ENCODE assay signal across 23 cellular contexts in genomic region chr21:32186843-32187242, GRCh38.
A peak's percentile ranks its signal among the peaks of the same experiment; 100 is the strongest.
DNase-seq lines count a peak whose midpoint lies in the region; ATAC-seq lines count a peak whose summit lies in the region.
"Had no signal": no experiment of that assay in that cellular context is flagged by ENCODE, and none has a peak within 500 bp of the region (broad histone marks: within the 10 kb centered on the region; RNA-seq: fewer than 3 reads in every experiment).

No MANE protein-coding gene starts in this region.

- ATAC-seq in Right ventricle myocardium inferior (peak; percentile 26), right cardiac atrium (no peak), GM19397 (IDR thresholded peaks at IDR 0.05; ENCODE audit: unreplicated experiment) (no peak)
- ATAC-seq: gastrocnemius medialis, mucosa of descending colon had no signal

- WGBS in right cardiac atrium = 47% methylated on average over 7 of the region's 7 CpGs

- no peaks in the 10 kb centered on the region for H3K27me3 ChIP-seq in right cardiac atrium (ENCODE audit: control insufficient read depth, insufficient read depth)
- H3K27me3 ChIP-seq: breast epithelium, colonic mucosa, gastrocnemius medialis had no signal

- H3K27ac ChIP-seq in right cardiac atrium (ENCODE audit: low read length) = no peak overlapping the region
- H3K27ac ChIP-seq: breast epithelium, colonic mucosa, gastrocnemius medialis, KMS-11, prostate gland had no signal

- H3K4me3 ChIP-seq in right cardiac atrium (ENCODE audit: low read length) = no peak overlapping the region
- H3K4me3 ChIP-seq: breast epithelium, colonic mucosa, gastrocnemius medialis, mucosa of descending colon, prostate gland had no signal

- intact Hi-C loops in Right ventricle myocardium inferior (cut with DNase I) (no loop called here), right cardiac atrium (cut with DNase I) (no loop called here)

- H3K9me3 ChIP-seq in right cardiac atrium (ENCODE audit: control insufficient read depth, low read length) = no peaks in the 10 kb centered on the region
- H3K9me3 ChIP-seq: breast epithelium, colonic mucosa, gastrocnemius medialis, mucosa of descending colon, prostate gland had no signal

- no peak for DNase-seq in Right ventricle myocardium inferior (ENCODE audit: missing footprints)
- no peak for DNase-seq in right cardiac atrium
- peak; percentile 28 to 80 for DNase-seq in NCI-H446 (lab: John Stamatoyannopoulos, UW)
- peak; percentile 36 for DNase-seq in ecto neural progenitor cell (ENCODE audit: low spot score)
- DNase-seq in retina = peak; percentile 76
- no peak for DNase-seq in AG08396 (ENCODE audit: low spot score)
- DNase-seq in NCI-H2107 treated with DMSO at 0.1 percent for 48 hours (lab: John Stamatoyannopoulos, UW; ENCODE audit: unreplicated experiment) = no peak
- DNase-seq: activated CD4-positive, alpha-beta T cell treated with anti-CD3 and anti-CD28 coated beads, Interleukin-2, amount 10 ng/mL, durations not matched to agents 24 days and 14 days; activated naive CD4-positive, alpha-beta T cell treated with anti-CD3 and anti-CD28 coated beads, Interleukin-2, amount 10 ng/mL, durations not matched to agents 7 days and 5 days; activated T-cell treated with anti-CD3 and anti-CD28 coated beads, Interleukin-2, amount 50 U/mL, for 48 hours; amniotic stem cell; CD8-positive, alpha-beta memory T cell; colonic mucosa; DMS79 treated with DMSO at 0.1 percent for 48 hours; gastrocnemius medialis; hippocampal formation; immature natural killer cell; mucosa of descending colon; NCI-H187 treated with DMSO at 0.1 percent for 48 hours had no signal

- H3K4me1 ChIP-seq in right cardiac atrium (ENCODE audit: control insufficient read depth, insufficient read depth, low read length) = no peaks in the 10 kb centered on the region
- H3K4me1 ChIP-seq: breast epithelium, colonic mucosa, gastrocnemius medialis, prostate gland had no signal

Comparison
In these comparisons a context has a peak if more than half of its experiments do, and no peak if none do; other contexts are left out.
1. DNase-seq: peak in NCI-H446 (2 of 2), ecto neural progenitor cell (single experiment) and retina (single experiment); none in Right ventricle myocardium inferior (single experiment), right cardiac atrium (0 of 3), AG08396 (single experiment) and NCI-H2107 treated with DMSO at 0.1 percent for 48 hours (single experiment).